Comparison of ENCODE assay signal across 6 cellular contexts in the genomic region with DNA sequence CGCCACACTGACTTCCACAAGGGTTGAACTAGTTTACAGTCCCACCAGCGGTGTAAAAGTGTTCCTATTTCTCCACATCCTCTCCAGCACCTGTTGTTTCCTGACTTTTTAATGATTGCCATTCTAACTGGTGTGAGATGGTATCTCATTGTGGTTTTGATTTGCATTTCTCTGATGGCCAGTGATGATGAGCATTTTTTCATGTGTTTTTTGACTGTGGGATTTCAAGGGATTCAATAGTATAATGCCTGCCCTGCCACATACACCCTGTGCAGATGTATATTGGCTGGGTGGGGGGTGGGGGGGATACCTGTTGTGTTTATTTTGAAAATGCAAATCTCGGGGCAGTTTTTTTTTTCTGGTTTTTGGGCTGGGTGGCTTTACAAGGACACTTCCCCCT. TPM values are rescaled to one million over a fixed set of nuclear protein-coding genes. Genes with fewer than 3 reads are reported as not detected.
"Had no signal": no experiment of that assay in that cellular context is flagged by ENCODE, and none has a peak within 500 bp of the region (broad histone marks: within the 10 kb centered on the region; RNA-seq: fewer than 3 reads in every experiment).

No MANE protein-coding gene starts in this region.

RNA-seq across cellular contexts. Expression of gene SPEF1, which starts 12.9 kb away (rescaled TPM):
- total RNA-seq: activated CD4-positive, alpha-beta T cell treated with anti-CD3 and anti-CD28 coated beads, Interleukin-2, amount 10 ng/mL, durations not matched to agents 24 days and 14 days; activated naive CD8-positive, alpha-beta T cell treated with anti-CD3 and anti-CD28 coated beads, Interleukin-2, amount 10 ng/mL, durations not matched to agents 7 days and 5 days; ascending aorta; cardiac septum; RPMI7951; SJSA1 had no signal
